Comparison of ENCODE assay signal across 19 cellular contexts in genomic region chr9:114034663-114035062, GRCh38. TPM values are rescaled to one million over a fixed set of nuclear protein-coding genes. Genes with fewer than 3 reads are reported as not detected.
DNase-seq lines count a peak whose midpoint lies in the region; ATAC-seq, FAIRE-seq and TF ChIP-seq lines count a peak whose summit lies in the region.
"Had no signal": no experiment of that assay in that cellular context is flagged by ENCODE, and none has a peak within 500 bp of the region (broad histone marks: within the 10 kb centered on the region; RNA-seq: fewer than 3 reads in every experiment).

No MANE protein-coding gene starts in this region.

- peaks cover 42% of the 10 kb centered on the region for H3K36me3 Mint-ChIP-seq in endothelial cell (ENCODE audit: low read depth, unreplicated experiment)
- H3K36me3 Mint-ChIP-seq: naive thymus-derived CD4-positive, alpha-beta T cell had no signal

- H3K27ac Mint-ChIP-seq in endothelial cell (ENCODE audit: unreplicated experiment) = no peak overlapping the region
- H3K27ac Mint-ChIP-seq: naive thymus-derived CD4-positive, alpha-beta T cell had no signal

- no peaks in the 10 kb centered on the region for H3K9me3 Mint-ChIP-seq in endothelial cell (ENCODE audit: unreplicated experiment)
- H3K9me3 Mint-ChIP-seq: immature natural killer cell; naive thymus-derived CD4-positive, alpha-beta T cell had no signal

- H3K27me3 Mint-ChIP-seq in endothelial cell (ENCODE audit: unreplicated experiment) = peaks cover 12% of the 10 kb centered on the region
- H3K27me3 Mint-ChIP-seq: naive thymus-derived CD4-positive, alpha-beta T cell had no signal

- no peak for TF ChIP-seq CTCF in endothelial cell (IDR thresholded peaks at IDR 0.05; ENCODE audit: unreplicated experiment)

- peak; percentile 2 for DNase-seq in NCI-H1092 treated with DMSO at 0.1 percent for 48 hours (lab: John Stamatoyannopoulos, UW)
- no peak for DNase-seq in NCI-H1092 (lab: John Stamatoyannopoulos, UW)
- DNase-seq in NCI-H1694 treated with DMSO at 0.1 percent for 48 hours (lab: John Stamatoyannopoulos, UW) = peak; percentile 83
- no peak for DNase-seq in endothelial cell (ENCODE audit: low spot score)
- peak in 8 of 10 donors; percentile 44 to 94 (median 62) for DNase-seq in posterior cingulate gyrus
- no peak for DNase-seq in NCI-H128 (lab: John Stamatoyannopoulos, UW; ENCODE audit: unreplicated experiment)
- no peak for DNase-seq in RCC 7860 (ENCODE audit: low spot score)
- DNase-seq: activated CD4-positive, CD25-positive, alpha-beta regulatory T cell treated with anti-CD3 and anti-CD28 coated beads, Interleukin-2, amount 50 U/mL, for 72 hours; BE2C; heart right ventricle; immature natural killer cell; naive thymus-derived CD4-positive, alpha-beta T cell; NCI-H1436 had no signal

- ATAC-seq in GM21576 (IDR thresholded peaks at IDR 0.05; ENCODE audit: unreplicated experiment) = no peak
- ATAC-seq: heart right ventricle; naive thymus-derived CD4-positive, alpha-beta T cell had no signal

- FAIRE-seq in RCC 7860 (lab: Jason Lieb, UNC) = no peak
- FAIRE-seq: G401.6, H54 had no signal

- peak overlapping the region; percentile 50 for H3K4me3 Mint-ChIP-seq in endothelial cell (ENCODE audit: unreplicated experiment)
- H3K4me3 Mint-ChIP-seq: immature natural killer cell; naive thymus-derived CD4-positive, alpha-beta T cell had no signal

- intact Hi-C loops in posterior cingulate gyrus (cut with DNase I) = loop anchor here (5.0 kb wide), 1 partner anchor 352 kb away; no protein-coding TSS in a partner anchor

- peaks cover 5% of the 10 kb centered on the region for H3K4me1 Mint-ChIP-seq in endothelial cell (ENCODE audit: unreplicated experiment)
- H3K4me1 Mint-ChIP-seq: immature natural killer cell; naive thymus-derived CD4-positive, alpha-beta T cell had no signal

RNA-seq across cellular contexts. Expression of gene AMBP, which starts 43.4 kb away (rescaled TPM):
- not detected for total RNA-seq in endothelial cell (ENCODE audit: unreplicated experiment)
- total RNA-seq: chondrocyte; heart right ventricle; lung microvascular endothelial cell; naive thymus-derived CD4-positive, alpha-beta T cell; urinary bladder had no signal

Comparison
In these comparisons a context has a peak if more than half of its experiments do, and no peak if none do; other contexts are left out.
1. DNase-seq: peak in NCI-H1092 treated with DMSO at 0.1 percent for 48 hours (single experiment), NCI-H1694 treated with DMSO at 0.1 percent for 48 hours (single experiment) and posterior cingulate gyrus (8 of 10); none in NCI-H1092 (single experiment), endothelial cell (single experiment), NCI-H128 (single experiment) and RCC 7860 (single experiment).